22 cellular contexts compared by ENCODE assay signal in the genomic region with DNA sequence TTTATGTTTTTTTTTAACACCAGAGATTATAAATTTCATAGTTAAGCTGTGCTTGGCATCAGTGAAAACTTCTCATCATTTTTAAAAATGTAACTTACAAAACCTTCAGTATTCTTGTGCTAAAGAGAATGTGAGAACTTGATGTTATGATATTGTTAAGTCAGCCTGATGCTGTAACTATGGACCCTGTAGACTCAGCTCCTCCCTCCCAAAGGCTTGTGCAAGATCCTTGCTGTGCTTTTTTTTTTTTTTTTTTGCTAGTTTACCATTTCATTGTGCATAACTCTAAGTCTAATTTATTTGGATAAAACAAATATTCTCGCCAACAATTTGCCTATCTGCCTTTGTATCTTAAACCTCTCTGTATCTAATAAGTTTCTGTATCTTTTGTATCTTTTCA. TPM values are rescaled to one million over a fixed set of nuclear protein-coding genes. Genes with fewer than 3 reads are reported as not detected.
DNase-seq lines count a peak whose midpoint lies in the region; ATAC-seq, FAIRE-seq and TF ChIP-seq lines count a peak whose summit lies in the region.
"Had no signal": no experiment of that assay in that cellular context is flagged by ENCODE, and none has a peak within 500 bp of the region (broad histone marks: within the 10 kb centered on the region; RNA-seq: fewer than 3 reads in every experiment).

No MANE protein-coding gene starts in this region.

- H3K27ac Mint-ChIP-seq in chondrocyte (ENCODE audit: unreplicated experiment), result peak overlapping the region; percentile 4
- H3K27ac Mint-ChIP-seq: activated naive CD8-positive, alpha-beta T cell; activated T-cell treated with anti-CD3 and anti-CD28 coated beads, Interleukin-2, amount 50 U/mL, for 72 hours; brain; HFFc6 had no signal

- WGBS in thyroid gland, 2 donors, result 89% methylated on average over 1 of the region's 1 CpG

- H3K27me3 ChIP-seq in thyroid gland, result no peaks in the 10 kb centered on the region
- H3K27me3 ChIP-seq: BLaER1 treated with 17β-estradiol and CSF1 and Interleukin-3, amounts not matched to agents 10 nM and 100 nM; ovary had no signal

- peaks cover 16% of the 10 kb centered on the region for H3K4me1 Mint-ChIP-seq in chondrocyte (ENCODE audit: low read depth)
- H3K4me1 Mint-ChIP-seq: brain had no signal

- H3K36me3 Mint-ChIP-seq in chondrocyte (ENCODE audit: low read depth), result no peaks in the 10 kb centered on the region
- H3K36me3 Mint-ChIP-seq: activated naive CD8-positive, alpha-beta T cell; brain had no signal

- TF ChIP-seq POLR2A in H54 (IDR thresholded peaks at IDR 0.05; ENCODE audit: low read depth, low read length), result no peak
- no peak for TF ChIP-seq POLR2A in thyroid gland (IDR thresholded peaks at IDR 0.05)

- H3K4me3 Mint-ChIP-seq in chondrocyte (ENCODE audit: unreplicated experiment), result no peak overlapping the region
- H3K4me3 Mint-ChIP-seq: activated naive CD8-positive, alpha-beta T cell; activated T-cell treated with anti-CD3 and anti-CD28 coated beads, Interleukin-2, amount 50 U/mL, for 72 hours; brain; HFFc6 had no signal

- no peaks in the 10 kb centered on the region for H3K36me3 ChIP-seq in thyroid gland
- H3K36me3 ChIP-seq: BLaER1 treated with 17β-estradiol and CSF1 and Interleukin-3, amounts not matched to agents 10 nM and 100 nM; ovary had no signal

- TF ChIP-seq CTCF in chondrocyte (IDR thresholded peaks at IDR 0.05) (no peak), thyroid gland (IDR thresholded peaks at IDR 0.05) (no peak)

- peak; percentile 6 for FAIRE-seq in H54 (lab: Jason Lieb, UNC)

- DNase-seq in AG08395 (ENCODE audit: low spot score), result peak; percentile 58
- no peak for DNase-seq in H54 (ENCODE audit: insufficient read length, low spot score)
- no peak for DNase-seq in chondrocyte (ENCODE audit: low spot score)
- DNase-seq in iris pigment epithelial cell (ENCODE audit: low read depth), result peak; percentile 89
- no peak for DNase-seq in thyroid gland
- no peak for DNase-seq in posterior cingulate gyrus
- no peak for DNase-seq in Kasumi-1 (lab: John Stamatoyannopoulos, UW)
- DNase-seq: activated CD4-positive, CD25-positive, alpha-beta regulatory T cell; activated T-cell treated with anti-CD3 and anti-CD28 coated beads, Interleukin-2, amount 50 U/mL, for 72 hours; foreskin melanocyte; HFFc6; left colon; NCI-H146; ovary; SHP77 treated with DMSO at 0.1 percent for 48 hours; stimulated activated CD4-positive, alpha-beta T cell treated with anti-CD3 and anti-CD28 coated beads, Interleukin-4, amount 100 ng/mL, for 1 hour; substantia nigra; T-helper 2 cell had no signal

- H3K4me1 ChIP-seq in thyroid gland, result no peaks in the 10 kb centered on the region
- H3K4me1 ChIP-seq: BLaER1 treated with 17β-estradiol and CSF1 and Interleukin-3, amounts not matched to agents 10 nM and 100 nM had no signal

- intact Hi-C loops in thyroid gland (cut with DNase I), result no loop called here
- intact Hi-C loops in posterior cingulate gyrus (cut with DNase I), result no loop called here

- H3K27me3 Mint-ChIP-seq in chondrocyte (ENCODE audit: low read depth), result no peaks in the 10 kb centered on the region

- no peak for ATAC-seq in GM19035 (IDR thresholded peaks at IDR 0.05; ENCODE audit: unreplicated experiment)
- ATAC-seq: activated T-cell treated with anti-CD3 and anti-CD28 coated beads, Interleukin-2, amount 50 U/mL, for 72 hours; left colon had no signal

- no peak overlapping the region for H3K27ac ChIP-seq in thyroid gland
- H3K27ac ChIP-seq: BLaER1 treated with 17β-estradiol and CSF1 and Interleukin-3, amounts not matched to agents 10 nM and 100 nM; ovary had no signal

- peaks cover 3% of the 10 kb centered on the region for H3K9me3 Mint-ChIP-seq in chondrocyte (ENCODE audit: low read depth)

- no peak overlapping the region for H3K4me3 ChIP-seq in thyroid gland (replicated peaks in 1 of 3)
- H3K4me3 ChIP-seq: BLaER1 treated with 17β-estradiol and CSF1 and Interleukin-3, amounts not matched to agents 10 nM and 100 nM; ovary had no signal

- H3K9me3 ChIP-seq in thyroid gland, result no peaks in the 10 kb centered on the region
- H3K9me3 ChIP-seq: ovary had no signal

RNA-seq across cellular contexts. Expression of a gene that starts 12.9 kb away (rescaled TPM):
- total RNA-seq in chondrocyte (116 to 173 TPM (median 161 TPM) in 3 replicates), thyroid gland (100 to 1,000 TPM in 3 of 4 donors, 10 to 100 TPM in 1; 56.7 to 208 (median 144) TPM)

Comparison
In these comparisons a context has a peak if more than half of its experiments do, and no peak if none do; other contexts are left out.
1. DNase-seq: peak in AG08395 (single experiment) and iris pigment epithelial cell (single experiment); none in H54 (single experiment), chondrocyte (single experiment), thyroid gland (0 of 2), posterior cingulate gyrus (0 of 10) and Kasumi-1 (0 of 2).